In the genomic region with DNA sequence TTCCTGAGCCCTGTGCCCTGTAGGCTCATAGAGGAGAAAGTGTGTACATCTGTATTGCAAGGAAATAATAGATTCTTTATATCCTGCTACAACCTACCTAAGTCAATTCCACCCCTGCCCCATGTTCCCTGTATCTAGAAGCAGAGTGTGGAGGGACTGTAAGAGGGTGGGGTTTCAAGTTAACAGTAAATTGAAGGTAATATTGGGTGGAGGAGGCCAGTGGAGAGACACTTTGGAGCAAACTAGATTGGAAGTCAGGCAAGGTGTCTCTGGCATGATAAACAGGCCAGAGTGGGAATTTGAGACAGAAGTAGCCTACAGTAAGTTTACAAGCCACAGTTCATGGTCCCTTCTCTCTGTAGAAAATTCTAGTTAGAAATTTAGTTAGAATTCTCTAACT, we compare ENCODE assay signal across 1 cellular context.
A peak's percentile ranks its signal among the peaks of the same experiment; 100 is the strongest.
TF ChIP-seq lines count a peak whose summit lies in the region.

No MANE protein-coding gene starts in this region.

TF ChIP-seq in K562, 482 proteins besides CTCF, POLR2A, EP300 and RAD21 (continues in another document):
- TF ChIP-seq, protein P1, sequence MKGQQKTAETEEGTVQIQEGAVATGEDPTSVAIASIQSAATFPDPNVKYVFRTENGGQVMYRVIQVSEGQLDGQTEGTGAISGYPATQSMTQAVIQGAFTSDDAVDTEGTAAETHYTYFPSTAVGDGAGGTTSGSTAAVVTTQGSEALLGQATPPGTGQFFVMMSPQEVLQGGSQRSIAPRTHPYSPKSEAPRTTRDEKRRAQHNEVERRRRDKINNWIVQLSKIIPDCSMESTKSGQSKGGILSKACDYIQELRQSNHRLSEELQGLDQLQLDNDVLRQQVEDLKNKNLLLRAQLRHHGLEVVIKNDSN (CRISPR knock-in tag; IDR thresholded peaks at IDR 0.05) = no peak
- TF ChIP-seq HDAC1 (IDR thresholded peaks at IDR 0.05) (peak in 1 of 2 experiments; percentile 17; a peak in 1 of 4 replicates), ZNF121 (CRISPR knock-in tag; conservative IDR thresholded peaks at IDR 0.05) (peak; percentile 84), CBX3 (IDR thresholded peaks at IDR 0.05; ENCODE audit: borderline replicate concordance in 1 of 2, low read length in 2 of 2) (peak in 1 of 2 experiments; percentile 46; a peak in 1 of 3 replicates), FOXA1 (IDR thresholded peaks at IDR 0.05; ENCODE audit: borderline replicate concordance) (no peak), CCNT2 (IDR thresholded peaks at IDR 0.05; ENCODE audit: borderline replicate concordance, extremely low read depth, insufficient read length, low read depth, low read length) (peak; percentile 69), MTA2 (IDR thresholded peaks at IDR 0.05; ENCODE audit: low read depth) (peak; percentile 73), ARID1B (IDR thresholded peaks at IDR 0.05) (peak; percentile 91), ELF4 (CRISPR knock-in tag; IDR thresholded peaks at IDR 0.05) (0 out of 2 replicates have a peak, but pooled peaks have one; percentile 34), NBN (IDR thresholded peaks at IDR 0.05; ENCODE audit: low read depth) (0 out of 2 replicates have a peak, but pooled peaks have one; percentile 26), LEF1 (IDR thresholded peaks at IDR 0.05) (peak; percentile 35; the same call in 1 of the 2 replicates), EHMT2 (IDR thresholded peaks at IDR 0.05) (peak; percentile 43; the same call in 1 of the 2 replicates), ZBTB8A (IDR thresholded peaks at IDR 0.05; ENCODE audit: partially characterized antibody) (no peak), GATA2 (CRISPR knock-in tag; IDR thresholded peaks at IDR 0.05) (peak; percentile 38; the same call in 1 of the 2 replicates), ZFX (CRISPR knock-in tag; IDR thresholded peaks at IDR 0.05) (peak; percentile 41; the same call in 1 of the 2 replicates), HSF4 (CRISPR knock-in tag; IDR thresholded peaks at IDR 0.05; ENCODE audit: borderline replicate concordance) (0 out of 2 replicates have a peak, but pooled peaks have one; percentile 72), TCF3 (CRISPR knock-in tag; IDR thresholded peaks at IDR 0.05) (peak; percentile 89), ZNF253 (CRISPR knock-in tag; conservative IDR thresholded peaks at IDR 0.05) (no peak), JUN (IDR thresholded peaks at IDR 0.05; ENCODE audit: borderline replicate concordance, low read depth, low read length) (0 out of 2 replicates have a peak, but pooled peaks have one; percentile 0), JUN (CRISPR knock-in tag; IDR thresholded peaks at IDR 0.05; ENCODE audit: borderline replicate concordance) (no peak), RCOR1 (IDR thresholded peaks at IDR 0.05; ENCODE audit: borderline replicate concordance in 1 of 2, low read depth in 2 of 2, low read length in 2 of 2) (peak; percentile 21 to 73; a peak in 2 of 4 replicates), TBL1XR1 (IDR thresholded peaks at IDR 0.05; ENCODE audit: low read length in 2 of 2) (peak; percentile 51 to 64; a peak in 1 of 4 replicates), NCOR1 (IDR thresholded peaks at IDR 0.05) (peak; percentile 88), POLR2AphosphoS5 (IDR thresholded peaks at IDR 0.05; ENCODE audit: control insufficient read depth, insufficient read depth, low read depth, low read length) (peak; percentile 83; the same call in 1 of the 2 replicates), JUND (IDR thresholded peaks at IDR 0.05; ENCODE audit: borderline replicate concordance, low read depth, low read length) (no peak; the same call in 1 of the 2 replicates), JUND (tag; IDR thresholded peaks at IDR 0.05; ENCODE audit: borderline replicate concordance, low read depth, low read length) (peak; percentile 62; the same call in 2 of the 3 replicates), BRD9 (IDR thresholded peaks at IDR 0.05; ENCODE audit: low read depth, partially characterized antibody) (peak; percentile 70), MBD2 (IDR thresholded peaks at IDR 0.05; ENCODE audit: borderline replicate concordance, low read depth) (peak; percentile 45; the same call in 1 of the 2 replicates), ZNF589 (CRISPR knock-in tag; IDR thresholded peaks at IDR 0.05; ENCODE audit: low read depth) (0 out of 2 replicates have a peak, but pooled peaks have one; percentile 45), ZZZ3 (IDR thresholded peaks at IDR 0.05) (no peak), BHLHE40 (IDR thresholded peaks at IDR 0.05; ENCODE audit: low read length) (no peak), ZNF583 (CRISPR knock-in tag; IDR thresholded peaks at IDR 0.05) (peak; percentile 44; the same call in 1 of the 2 replicates), SMARCA4 (IDR thresholded peaks at IDR 0.05) (peak; percentile 75)
- TF ChIP-seq, protein P2, sequence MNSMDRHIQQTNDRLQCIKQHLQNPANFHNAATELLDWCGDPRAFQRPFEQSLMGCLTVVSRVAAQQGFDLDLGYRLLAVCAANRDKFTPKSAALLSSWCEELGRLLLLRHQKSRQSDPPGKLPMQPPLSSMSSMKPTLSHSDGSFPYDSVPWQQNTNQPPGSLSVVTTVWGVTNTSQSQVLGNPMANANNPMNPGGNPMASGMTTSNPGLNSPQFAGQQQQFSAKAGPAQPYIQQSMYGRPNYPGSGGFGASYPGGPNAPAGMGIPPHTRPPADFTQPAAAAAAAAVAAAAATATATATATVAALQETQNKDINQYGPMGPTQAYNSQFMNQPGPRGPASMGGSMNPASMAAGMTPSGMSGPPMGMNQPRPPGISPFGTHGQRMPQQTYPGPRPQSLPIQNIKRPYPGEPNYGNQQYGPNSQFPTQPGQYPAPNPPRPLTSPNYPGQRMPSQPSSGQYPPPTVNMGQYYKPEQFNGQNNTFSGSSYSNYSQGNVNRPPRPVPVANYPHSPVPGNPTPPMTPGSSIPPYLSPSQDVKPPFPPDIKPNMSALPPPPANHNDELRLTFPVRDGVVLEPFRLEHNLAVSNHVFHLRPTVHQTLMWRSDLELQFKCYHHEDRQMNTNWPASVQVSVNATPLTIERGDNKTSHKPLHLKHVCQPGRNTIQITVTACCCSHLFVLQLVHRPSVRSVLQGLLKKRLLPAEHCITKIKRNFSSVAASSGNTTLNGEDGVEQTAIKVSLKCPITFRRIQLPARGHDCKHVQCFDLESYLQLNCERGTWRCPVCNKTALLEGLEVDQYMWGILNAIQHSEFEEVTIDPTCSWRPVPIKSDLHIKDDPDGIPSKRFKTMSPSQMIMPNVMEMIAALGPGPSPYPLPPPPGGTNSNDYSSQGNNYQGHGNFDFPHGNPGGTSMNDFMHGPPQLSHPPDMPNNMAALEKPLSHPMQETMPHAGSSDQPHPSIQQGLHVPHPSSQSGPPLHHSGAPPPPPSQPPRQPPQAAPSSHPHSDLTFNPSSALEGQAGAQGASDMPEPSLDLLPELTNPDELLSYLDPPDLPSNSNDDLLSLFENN (IDR thresholded peaks at IDR 0.05; ENCODE audit: low read depth in 2 of 2, low read length in 2 of 2) = peak in 1 of 2 experiments; percentile 58; a peak in 1 of 4 replicates
- TF ChIP-seq, protein P3, sequence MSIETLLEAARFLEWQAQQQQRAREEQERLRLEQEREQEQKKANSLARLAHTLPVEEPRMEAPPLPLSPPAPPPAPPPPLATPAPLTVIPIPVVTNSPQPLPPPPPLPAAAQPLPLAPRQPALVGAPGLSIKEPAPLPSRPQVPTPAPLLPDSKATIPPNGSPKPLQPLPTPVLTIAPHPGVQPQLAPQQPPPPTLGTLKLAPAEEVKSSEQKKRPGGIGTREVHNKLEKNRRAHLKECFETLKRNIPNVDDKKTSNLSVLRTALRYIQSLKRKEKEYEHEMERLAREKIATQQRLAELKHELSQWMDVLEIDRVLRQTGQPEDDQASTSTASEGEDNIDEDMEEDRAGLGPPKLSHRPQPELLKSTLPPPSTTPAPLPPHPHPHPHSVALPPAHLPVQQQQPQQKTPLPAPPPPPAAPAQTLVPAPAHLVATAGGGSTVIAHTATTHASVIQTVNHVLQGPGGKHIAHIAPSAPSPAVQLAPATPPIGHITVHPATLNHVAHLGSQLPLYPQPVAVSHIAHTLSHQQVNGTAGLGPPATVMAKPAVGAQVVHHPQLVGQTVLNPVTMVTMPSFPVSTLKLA (conservative IDR thresholded peaks at IDR 0.05) = 0 out of 4 replicates have a peak, but pooled peaks of 1 of the 2 experiments have one; percentile 36
- TF ChIP-seq, protein P4, sequence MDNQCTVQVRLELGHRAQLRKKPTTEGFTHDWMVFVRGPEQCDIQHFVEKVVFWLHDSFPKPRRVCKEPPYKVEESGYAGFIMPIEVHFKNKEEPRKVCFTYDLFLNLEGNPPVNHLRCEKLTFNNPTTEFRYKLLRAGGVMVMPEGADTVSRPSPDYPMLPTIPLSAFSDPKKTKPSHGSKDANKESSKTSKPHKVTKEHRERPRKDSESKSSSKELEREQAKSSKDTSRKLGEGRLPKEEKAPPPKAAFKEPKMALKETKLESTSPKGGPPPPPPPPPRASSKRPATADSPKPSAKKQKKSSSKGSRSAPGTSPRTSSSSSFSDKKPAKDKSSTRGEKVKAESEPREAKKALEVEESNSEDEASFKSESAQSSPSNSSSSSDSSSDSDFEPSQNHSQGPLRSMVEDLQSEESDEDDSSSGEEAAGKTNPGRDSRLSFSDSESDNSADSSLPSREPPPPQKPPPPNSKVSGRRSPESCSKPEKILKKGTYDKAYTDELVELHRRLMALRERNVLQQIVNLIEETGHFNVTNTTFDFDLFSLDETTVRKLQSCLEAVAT (IDR thresholded peaks at IDR 0.05) = 0 out of 4 replicates have a peak, but pooled peaks of 1 of the 2 experiments have one; percentile 28
- TF ChIP-seq, protein P5, sequence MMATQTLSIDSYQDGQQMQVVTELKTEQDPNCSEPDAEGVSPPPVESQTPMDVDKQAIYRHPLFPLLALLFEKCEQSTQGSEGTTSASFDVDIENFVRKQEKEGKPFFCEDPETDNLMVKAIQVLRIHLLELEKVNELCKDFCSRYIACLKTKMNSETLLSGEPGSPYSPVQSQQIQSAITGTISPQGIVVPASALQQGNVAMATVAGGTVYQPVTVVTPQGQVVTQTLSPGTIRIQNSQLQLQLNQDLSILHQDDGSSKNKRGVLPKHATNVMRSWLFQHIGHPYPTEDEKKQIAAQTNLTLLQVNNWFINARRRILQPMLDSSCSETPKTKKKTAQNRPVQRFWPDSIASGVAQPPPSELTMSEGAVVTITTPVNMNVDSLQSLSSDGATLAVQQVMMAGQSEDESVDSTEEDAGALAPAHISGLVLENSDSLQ (IDR thresholded peaks at IDR 0.05) = peak; percentile 16; the same call in 1 of the 2 replicates
- TF ChIP-seq, protein P6, sequence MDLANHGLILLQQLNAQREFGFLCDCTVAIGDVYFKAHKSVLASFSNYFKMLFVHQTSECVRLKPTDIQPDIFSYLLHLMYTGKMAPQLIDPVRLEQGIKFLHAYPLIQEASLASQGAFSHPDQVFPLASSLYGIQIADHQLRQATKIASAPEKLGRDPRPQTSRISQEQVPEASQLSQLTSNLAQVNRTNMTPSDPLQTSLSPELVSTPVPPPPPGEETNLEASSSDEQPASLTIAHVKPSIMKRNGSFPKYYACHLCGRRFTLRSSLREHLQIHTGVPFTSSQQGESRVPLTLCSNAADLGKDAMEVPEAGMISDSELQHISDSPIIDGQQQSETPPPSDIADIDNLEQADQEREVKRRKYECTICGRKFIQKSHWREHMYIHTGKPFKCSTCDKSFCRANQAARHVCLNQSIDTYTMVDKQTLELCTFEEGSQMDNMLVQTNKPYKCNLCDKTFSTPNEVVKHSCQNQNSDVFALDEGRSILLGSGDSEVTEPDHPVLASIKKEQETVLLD (IDR thresholded peaks at IDR 0.05) = 0 out of 2 replicates have a peak, but pooled peaks have one; percentile 31
- TF ChIP-seq, protein P7, sequence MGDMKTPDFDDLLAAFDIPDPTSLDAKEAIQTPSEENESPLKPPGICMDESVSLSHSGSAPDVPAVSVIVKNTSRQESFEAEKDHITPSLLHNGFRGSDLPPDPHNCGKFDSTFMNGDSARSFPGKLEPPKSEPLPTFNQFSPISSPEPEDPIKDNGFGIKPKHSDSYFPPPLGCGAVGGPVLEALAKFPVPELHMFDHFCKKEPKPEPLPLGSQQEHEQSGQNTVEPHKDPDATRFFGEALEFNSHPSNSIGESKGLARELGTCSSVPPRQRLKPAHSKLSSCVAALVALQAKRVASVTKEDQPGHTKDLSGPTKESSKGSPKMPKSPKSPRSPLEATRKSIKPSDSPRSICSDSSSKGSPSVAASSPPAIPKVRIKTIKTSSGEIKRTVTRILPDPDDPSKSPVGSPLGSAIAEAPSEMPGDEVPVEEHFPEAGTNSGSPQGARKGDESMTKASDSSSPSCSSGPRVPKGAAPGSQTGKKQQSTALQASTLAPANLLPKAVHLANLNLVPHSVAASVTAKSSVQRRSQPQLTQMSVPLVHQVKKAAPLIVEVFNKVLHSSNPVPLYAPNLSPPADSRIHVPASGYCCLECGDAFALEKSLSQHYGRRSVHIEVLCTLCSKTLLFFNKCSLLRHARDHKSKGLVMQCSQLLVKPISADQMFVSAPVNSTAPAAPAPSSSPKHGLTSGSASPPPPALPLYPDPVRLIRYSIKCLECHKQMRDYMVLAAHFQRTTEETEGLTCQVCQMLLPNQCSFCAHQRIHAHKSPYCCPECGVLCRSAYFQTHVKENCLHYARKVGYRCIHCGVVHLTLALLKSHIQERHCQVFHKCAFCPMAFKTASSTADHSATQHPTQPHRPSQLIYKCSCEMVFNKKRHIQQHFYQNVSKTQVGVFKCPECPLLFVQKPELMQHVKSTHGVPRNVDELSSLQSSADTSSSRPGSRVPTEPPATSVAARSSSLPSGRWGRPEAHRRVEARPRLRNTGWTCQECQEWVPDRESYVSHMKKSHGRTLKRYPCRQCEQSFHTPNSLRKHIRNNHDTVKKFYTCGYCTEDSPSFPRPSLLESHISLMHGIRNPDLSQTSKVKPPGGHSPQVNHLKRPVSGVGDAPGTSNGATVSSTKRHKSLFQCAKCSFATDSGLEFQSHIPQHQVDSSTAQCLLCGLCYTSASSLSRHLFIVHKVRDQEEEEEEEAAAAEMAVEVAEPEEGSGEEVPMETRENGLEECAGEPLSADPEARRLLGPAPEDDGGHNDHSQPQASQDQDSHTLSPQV (IDR thresholded peaks at IDR 0.05) = peak; percentile 71; the same call in 1 of the 2 replicates
- TF ChIP-seq, protein P8, sequence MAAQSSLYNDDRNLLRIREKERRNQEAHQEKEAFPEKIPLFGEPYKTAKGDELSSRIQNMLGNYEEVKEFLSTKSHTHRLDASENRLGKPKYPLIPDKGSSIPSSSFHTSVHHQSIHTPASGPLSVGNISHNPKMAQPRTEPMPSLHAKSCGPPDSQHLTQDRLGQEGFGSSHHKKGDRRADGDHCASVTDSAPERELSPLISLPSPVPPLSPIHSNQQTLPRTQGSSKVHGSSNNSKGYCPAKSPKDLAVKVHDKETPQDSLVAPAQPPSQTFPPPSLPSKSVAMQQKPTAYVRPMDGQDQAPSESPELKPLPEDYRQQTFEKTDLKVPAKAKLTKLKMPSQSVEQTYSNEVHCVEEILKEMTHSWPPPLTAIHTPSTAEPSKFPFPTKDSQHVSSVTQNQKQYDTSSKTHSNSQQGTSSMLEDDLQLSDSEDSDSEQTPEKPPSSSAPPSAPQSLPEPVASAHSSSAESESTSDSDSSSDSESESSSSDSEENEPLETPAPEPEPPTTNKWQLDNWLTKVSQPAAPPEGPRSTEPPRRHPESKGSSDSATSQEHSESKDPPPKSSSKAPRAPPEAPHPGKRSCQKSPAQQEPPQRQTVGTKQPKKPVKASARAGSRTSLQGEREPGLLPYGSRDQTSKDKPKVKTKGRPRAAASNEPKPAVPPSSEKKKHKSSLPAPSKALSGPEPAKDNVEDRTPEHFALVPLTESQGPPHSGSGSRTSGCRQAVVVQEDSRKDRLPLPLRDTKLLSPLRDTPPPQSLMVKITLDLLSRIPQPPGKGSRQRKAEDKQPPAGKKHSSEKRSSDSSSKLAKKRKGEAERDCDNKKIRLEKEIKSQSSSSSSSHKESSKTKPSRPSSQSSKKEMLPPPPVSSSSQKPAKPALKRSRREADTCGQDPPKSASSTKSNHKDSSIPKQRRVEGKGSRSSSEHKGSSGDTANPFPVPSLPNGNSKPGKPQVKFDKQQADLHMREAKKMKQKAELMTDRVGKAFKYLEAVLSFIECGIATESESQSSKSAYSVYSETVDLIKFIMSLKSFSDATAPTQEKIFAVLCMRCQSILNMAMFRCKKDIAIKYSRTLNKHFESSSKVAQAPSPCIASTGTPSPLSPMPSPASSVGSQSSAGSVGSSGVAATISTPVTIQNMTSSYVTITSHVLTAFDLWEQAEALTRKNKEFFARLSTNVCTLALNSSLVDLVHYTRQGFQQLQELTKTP (IDR thresholded peaks at IDR 0.05; ENCODE audit: low read depth in 1 of 2, partially characterized antibody in 2 of 2) = peak in 1 of 2 experiments; percentile 29
